In genomic region chr4:174225247-174226054, GRCh38 we compare ENCODE assay signal across 21 cellular contexts.
"Had no signal": no experiment of that assay in that cellular context is flagged by ENCODE, and none has a peak within 500 bp of the region (broad histone marks: within the 10 kb centered on the region; RNA-seq: fewer than 3 reads in every experiment).

No MANE protein-coding gene starts in this region.

- H3K36me3 ChIP-seq: left lung, thyroid gland had no signal

- H3K27ac ChIP-seq: left lung, thyroid gland, VCaP had no signal

- DNase-seq: activated CD4-positive, alpha-beta T cell treated with anti-CD3 and anti-CD28 coated beads, Interleukin-2, amount 10 ng/mL, durations not matched to agents 24 days and 14 days; activated CD8-positive, alpha-beta memory T cell treated with anti-CD3 and anti-CD28 coated beads, Interleukin-2, amount 10 ng/mL, durations not matched to agents 7 days and 5 days; activated CD8-positive, alpha-beta T cell treated with anti-CD3 and anti-CD28 coated beads for 36 hours; activated gamma-delta T cell; activated T-cell treated with anti-CD3 and anti-CD28 coated beads for 4 hours; aorta; caudate nucleus; dermis blood vessel endothelial cell; effector CD8-positive, alpha-beta T cell; erythroblast; foreskin fibroblast; left lung; natural killer cell; stimulated activated CD4-positive, alpha-beta T cell treated with anti-CD3 and anti-CD28 coated beads, Interleukin-12 subunit alpha, Interleukin-12 subunit beta, amount 100 ng/mL, for 4 hours; stimulated activated CD4-positive, alpha-beta T cell treated with anti-CD3 and anti-CD28 coated beads, Interleukin-4, amount 100 ng/mL, for 4 hours; stimulated activated naive CD8-positive, alpha-beta T cell treated with anti-CD3 and anti-CD28 coated beads, Interleukin-15, Interleukin-2, amounts not matched to agents 100 U/mL and 50 U/mL, for 24 hours; substantia nigra; thyroid gland had no signal

- ATAC-seq: activated CD4-positive, CD25-positive, alpha-beta regulatory T cell treated with anti-CD3 and anti-CD28 coated beads, Interleukin-2, amount 50 U/mL, for 24 hours; activated CD8-positive, alpha-beta memory T cell treated with anti-CD3 and anti-CD28 coated beads, Interleukin-2, amount 10 ng/mL, durations not matched to agents 7 days and 5 days; activated CD8-positive, alpha-beta T cell treated with anti-CD3 and anti-CD28 coated beads for 36 hours; left lung; natural killer cell; stimulated activated naive CD8-positive, alpha-beta T cell treated with anti-CD3 and anti-CD28 coated beads, Interleukin-15, Interleukin-2, amounts not matched to agents 100 U/mL and 50 U/mL, for 24 hours had no signal

- H3K4me1 ChIP-seq: left lung, thyroid gland had no signal

- H3K9me3 ChIP-seq: left lung, thyroid gland had no signal

- H3K27me3 ChIP-seq: thyroid gland had no signal

- H3K4me3 ChIP-seq: left lung, lung, thyroid gland had no signal
